ENCODE assay signal across 23 cellular contexts in the genomic region with DNA sequence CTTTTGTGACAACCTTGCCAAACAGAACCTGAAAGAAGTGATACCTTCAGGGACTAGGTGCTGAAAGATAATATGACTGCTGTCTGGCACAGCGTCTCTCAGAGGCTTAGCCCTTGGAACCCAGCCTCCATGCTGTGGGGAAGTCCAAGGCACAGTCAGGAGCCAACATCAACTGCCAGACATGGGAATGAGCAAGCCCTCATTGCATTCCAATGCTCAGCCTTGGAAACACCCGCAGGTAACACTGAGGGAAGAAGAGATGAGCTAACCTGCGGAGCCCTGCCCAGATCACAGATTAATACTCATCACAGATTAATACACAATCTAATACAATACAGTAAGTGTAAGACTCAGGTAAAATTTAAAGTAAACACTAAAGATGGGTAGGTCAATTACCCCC. TPM values are rescaled to one million over a fixed set of nuclear protein-coding genes. Genes with fewer than 3 reads are reported as not detected.
"Had no signal": no experiment of that assay in that cellular context is flagged by ENCODE, and none has a peak within 500 bp of the region (broad histone marks: within the 10 kb centered on the region; RNA-seq: fewer than 3 reads in every experiment).

No MANE protein-coding gene starts in this region.

- H2AFZ ChIP-seq: parathyroid adenoma had no signal

- H3K36me3 Mint-ChIP-seq: stimulated activated naive B cell treated with anti-CD40 and anti-IgM and Interleukin-4, amounts not matched to agents 10 μg/mL and 1 μg/mL and 100 μg/mL, for 72 hours had no signal

- H3K27ac Mint-ChIP-seq: naive thymus-derived CD4-positive, alpha-beta T cell; nephron progenitor cell; stimulated activated naive B cell treated with anti-CD40 and anti-IgM and Interleukin-4, amounts not matched to agents 10 μg/mL and 1 μg/mL and 100 μg/mL, for 72 hours; stimulated activated naive CD8-positive, alpha-beta T cell treated with anti-CD3 and anti-CD28 coated beads, Interleukin-15, amount 100 ng/mL, for 72 hours had no signal

- H3K79me2 ChIP-seq: parathyroid adenoma had no signal

- ATAC-seq: left lobe of liver; lower lobe of right lung; naive thymus-derived CD4-positive, alpha-beta T cell; sciatic nerve; stimulated activated naive B cell treated with anti-CD40 and anti-IgM and Interleukin-4, amounts not matched to agents 10 μg/mL and 1 μg/mL and 100 μg/mL, for 72 hours; stimulated activated naive CD8-positive, alpha-beta T cell treated with anti-CD3 and anti-CD28 coated beads, Interleukin-15, amount 100 ng/mL, for 72 hours had no signal

- H3K27me3 ChIP-seq: dorsolateral prefrontal cortex, esophagus squamous epithelium, transverse colon had no signal

- H3K4me3 Mint-ChIP-seq: naive thymus-derived CD4-positive, alpha-beta T cell; nephron progenitor cell; stimulated activated naive B cell treated with anti-CD40 and anti-IgM and Interleukin-4, amounts not matched to agents 10 μg/mL and 1 μg/mL and 100 μg/mL, for 72 hours; stimulated activated naive CD8-positive, alpha-beta T cell treated with anti-CD3 and anti-CD28 coated beads, Interleukin-15, amount 100 ng/mL, for 72 hours had no signal

- DNase-seq: central memory CD4-positive, alpha-beta T cell; dorsolateral prefrontal cortex; effector CD8-positive, alpha-beta T cell; esophagus squamous epithelium; foreskin fibroblast; hippocampal formation; kidney glomerular epithelial cell; lower lobe of right lung; mesenchymal stem cell; naive thymus-derived CD4-positive, alpha-beta T cell; nephron progenitor cell; stimulated activated CD4-positive, alpha-beta T cell treated with anti-CD3 and anti-CD28 coated beads, Interleukin-2, amount 100 ng/mL, for 24 hours; stimulated activated CD4-positive, alpha-beta T cell treated with anti-CD3 and anti-CD28 coated beads, Interleukin-4, amount 100 ng/mL, for 4 hours; stimulated activated naive B cell treated with anti-CD40 and anti-IgM and Interleukin-4, amounts not matched to agents 10 μg/mL and 1 μg/mL and 100 μg/mL, for 72 hours; stimulated activated naive CD8-positive, alpha-beta T cell treated with anti-CD3 and anti-CD28 coated beads, Interleukin-15, amount 100 ng/mL, for 72 hours; substantia nigra; transverse colon had no signal

- H3K9me3 Mint-ChIP-seq: nephron progenitor cell; stimulated activated naive B cell treated with anti-CD40 and anti-IgM and Interleukin-4, amounts not matched to agents 10 μg/mL and 1 μg/mL and 100 μg/mL, for 72 hours; stimulated activated naive CD8-positive, alpha-beta T cell treated with anti-CD3 and anti-CD28 coated beads, Interleukin-15, amount 100 ng/mL, for 72 hours had no signal

- H3K9me3 ChIP-seq: esophagus squamous epithelium, lower lobe of right lung, prostate gland, thoracic aorta, transverse colon had no signal

- H3K4me1 ChIP-seq: parathyroid adenoma, prostate gland, transverse colon had no signal

- H3K4me3 ChIP-seq: coronary artery, dorsolateral prefrontal cortex, esophagus squamous epithelium, lower lobe of right lung, prostate gland, thoracic aorta, transverse colon had no signal

- H3K27ac ChIP-seq: coronary artery, dorsolateral prefrontal cortex, lower lobe of right lung, parathyroid adenoma, prostate gland, thoracic aorta, transverse colon had no signal

- H3K9ac ChIP-seq: parathyroid adenoma had no signal

- H3K36me3 ChIP-seq: esophagus squamous epithelium, lower lobe of right lung, prostate gland, thoracic aorta, transverse colon had no signal

- H3K4me1 Mint-ChIP-seq: naive thymus-derived CD4-positive, alpha-beta T cell; stimulated activated naive B cell treated with anti-CD40 and anti-IgM and Interleukin-4, amounts not matched to agents 10 μg/mL and 1 μg/mL and 100 μg/mL, for 72 hours; stimulated activated naive CD8-positive, alpha-beta T cell treated with anti-CD3 and anti-CD28 coated beads, Interleukin-15, amount 100 ng/mL, for 72 hours had no signal

- H3K27me3 Mint-ChIP-seq: stimulated activated naive B cell treated with anti-CD40 and anti-IgM and Interleukin-4, amounts not matched to agents 10 μg/mL and 1 μg/mL and 100 μg/mL, for 72 hours; stimulated activated naive CD8-positive, alpha-beta T cell treated with anti-CD3 and anti-CD28 coated beads, Interleukin-15, amount 100 ng/mL, for 72 hours had no signal

RNA-seq across cellular contexts. Expression of gene LDB2, which starts 31.5 kb away (rescaled TPM):
- polyA plus RNA-seq: naive thymus-derived CD4-positive, alpha-beta T cell had no signal
